Comparison of ENCODE assay signal across 1 cellular context in the genomic region with DNA sequence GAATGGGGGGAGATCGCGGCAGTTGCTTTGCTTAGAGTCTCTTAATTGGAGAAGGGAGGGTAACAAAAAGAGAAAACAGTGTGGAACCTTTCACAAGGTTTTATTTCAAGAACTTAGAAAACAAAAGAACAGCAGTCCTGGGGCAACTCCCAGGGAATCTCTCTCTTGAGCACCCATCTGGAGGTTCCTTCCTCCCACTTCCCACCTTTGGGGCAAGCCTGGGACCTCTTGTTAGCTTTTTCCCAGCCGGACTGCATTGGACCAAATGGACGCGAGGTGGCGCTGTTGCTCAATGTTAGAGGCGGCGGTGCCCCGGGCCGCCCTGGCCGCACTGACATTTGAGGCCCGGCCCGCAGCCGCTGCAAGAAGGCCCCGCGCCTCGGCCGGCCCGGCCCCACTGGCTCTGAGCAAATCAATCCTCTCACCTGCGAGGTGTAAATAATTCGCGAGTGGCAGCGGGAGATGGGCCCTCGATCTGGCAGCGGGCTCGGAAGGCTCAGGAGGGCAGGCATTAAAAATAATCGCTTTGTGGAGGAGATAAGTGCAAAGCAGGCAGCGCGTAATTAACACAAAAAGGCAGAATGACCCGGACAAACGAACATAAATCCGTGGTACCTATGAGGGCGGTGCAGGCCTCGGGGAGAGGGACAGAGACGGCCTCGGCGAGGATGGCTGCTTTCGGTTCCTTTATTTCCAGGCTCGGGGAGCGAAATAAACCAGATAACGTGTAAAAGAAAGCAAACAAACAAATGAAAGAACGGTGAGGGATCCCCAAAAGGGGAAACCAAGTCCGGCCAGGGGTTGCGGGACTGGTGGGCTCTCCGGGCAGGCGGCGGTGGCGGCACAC.
TF ChIP-seq lines count a peak whose summit lies in the region.

No MANE protein-coding gene starts in this region.

TF ChIP-seq in HepG2, 621 proteins besides CTCF, POLR2A, EP300 and RAD21 (continued from another document and continues in another):
- TF ChIP-seq GZF1 (CRISPR knock-in tag; IDR thresholded peaks at IDR 0.05) (0 out of 2 replicates have a peak, but pooled peaks have one; percentile 48), PCBP2 (optimal IDR thresholded peaks at IDR 0.05; ENCODE audit: low read depth, low read length, poor library complexity, severe bottlenecking) (no peak), ZFX (CRISPR knock-in tag; IDR thresholded peaks at IDR 0.05; ENCODE audit: low read depth) (peak; percentile 43; the same call in 1 of the 2 replicates), REPIN1 (CRISPR knock-in tag; IDR thresholded peaks at IDR 0.05; ENCODE audit: borderline replicate concordance, low read depth) (0 out of 2 replicates have a peak, but pooled peaks have one; percentile 30), RBM39 (IDR thresholded peaks at IDR 0.05; ENCODE audit: low read depth, low read length, poor library complexity, severe bottlenecking) (peak; percentile 50), ZNF230 (CRISPR knock-in tag; IDR thresholded peaks at IDR 0.05) (0 out of 2 replicates have a peak, but pooled peaks have one; percentile 30), PHF21A (CRISPR knock-in tag; IDR thresholded peaks at IDR 0.05) (peak; percentile 26; the same call in 1 of the 2 replicates), MYC (CRISPR knock-in tag; IDR thresholded peaks at IDR 0.05; ENCODE audit: borderline replicate concordance) (peak; percentile 14; the same call in 1 of the 2 replicates), HOXA5 (CRISPR knock-in tag; IDR thresholded peaks at IDR 0.05) (0 out of 2 replicates have a peak, but pooled peaks have one; percentile 39), ISL2 (CRISPR knock-in tag; IDR thresholded peaks at IDR 0.05) (0 out of 2 replicates have a peak, but pooled peaks have one; percentile 23), MTA1 (CRISPR knock-in tag; IDR thresholded peaks at IDR 0.05; ENCODE audit: borderline replicate concordance) (no peak), NFATC3 (CRISPR knock-in tag; IDR thresholded peaks at IDR 0.05) (no peak), SMC3 (IDR thresholded peaks at IDR 0.05; ENCODE audit: low read length) (peak; percentile 78), ELF3 (CRISPR knock-in tag; IDR thresholded peaks at IDR 0.05) (peak; percentile 27; the same call in 1 of the 2 replicates), SETDB1 (CRISPR knock-in tag; IDR thresholded peaks at IDR 0.05; ENCODE audit: borderline replicate concordance) (no peak), ZNF121 (CRISPR knock-in tag; IDR thresholded peaks at IDR 0.05) (0 out of 2 replicates have a peak, but pooled peaks have one; percentile 19), SKI (IDR thresholded peaks at IDR 0.05; ENCODE audit: partially characterized antibody) (peak; percentile 12), AKAP8 (CRISPR knock-in tag; IDR thresholded peaks at IDR 0.05) (no peak)
- TF ChIP-seq, protein P1, sequence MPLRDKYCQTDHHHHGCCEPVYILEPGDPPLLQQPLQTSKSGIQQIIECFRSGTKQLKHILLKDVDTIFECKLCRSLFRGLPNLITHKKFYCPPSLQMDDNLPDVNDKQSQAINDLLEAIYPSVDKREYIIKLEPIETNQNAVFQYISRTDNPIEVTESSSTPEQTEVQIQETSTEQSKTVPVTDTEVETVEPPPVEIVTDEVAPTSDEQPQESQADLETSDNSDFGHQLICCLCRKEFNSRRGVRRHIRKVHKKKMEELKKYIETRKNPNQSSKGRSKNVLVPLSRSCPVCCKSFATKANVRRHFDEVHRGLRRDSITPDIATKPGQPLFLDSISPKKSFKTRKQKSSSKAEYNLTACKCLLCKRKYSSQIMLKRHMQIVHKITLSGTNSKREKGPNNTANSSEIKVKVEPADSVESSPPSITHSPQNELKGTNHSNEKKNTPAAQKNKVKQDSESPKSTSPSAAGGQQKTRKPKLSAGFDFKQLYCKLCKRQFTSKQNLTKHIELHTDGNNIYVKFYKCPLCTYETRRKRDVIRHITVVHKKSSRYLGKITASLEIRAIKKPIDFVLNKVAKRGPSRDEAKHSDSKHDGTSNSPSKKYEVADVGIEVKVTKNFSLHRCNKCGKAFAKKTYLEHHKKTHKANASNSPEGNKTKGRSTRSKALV (CRISPR knock-in tag; IDR thresholded peaks at IDR 0.05), result peak; percentile 76
- TF ChIP-seq, protein P2, sequence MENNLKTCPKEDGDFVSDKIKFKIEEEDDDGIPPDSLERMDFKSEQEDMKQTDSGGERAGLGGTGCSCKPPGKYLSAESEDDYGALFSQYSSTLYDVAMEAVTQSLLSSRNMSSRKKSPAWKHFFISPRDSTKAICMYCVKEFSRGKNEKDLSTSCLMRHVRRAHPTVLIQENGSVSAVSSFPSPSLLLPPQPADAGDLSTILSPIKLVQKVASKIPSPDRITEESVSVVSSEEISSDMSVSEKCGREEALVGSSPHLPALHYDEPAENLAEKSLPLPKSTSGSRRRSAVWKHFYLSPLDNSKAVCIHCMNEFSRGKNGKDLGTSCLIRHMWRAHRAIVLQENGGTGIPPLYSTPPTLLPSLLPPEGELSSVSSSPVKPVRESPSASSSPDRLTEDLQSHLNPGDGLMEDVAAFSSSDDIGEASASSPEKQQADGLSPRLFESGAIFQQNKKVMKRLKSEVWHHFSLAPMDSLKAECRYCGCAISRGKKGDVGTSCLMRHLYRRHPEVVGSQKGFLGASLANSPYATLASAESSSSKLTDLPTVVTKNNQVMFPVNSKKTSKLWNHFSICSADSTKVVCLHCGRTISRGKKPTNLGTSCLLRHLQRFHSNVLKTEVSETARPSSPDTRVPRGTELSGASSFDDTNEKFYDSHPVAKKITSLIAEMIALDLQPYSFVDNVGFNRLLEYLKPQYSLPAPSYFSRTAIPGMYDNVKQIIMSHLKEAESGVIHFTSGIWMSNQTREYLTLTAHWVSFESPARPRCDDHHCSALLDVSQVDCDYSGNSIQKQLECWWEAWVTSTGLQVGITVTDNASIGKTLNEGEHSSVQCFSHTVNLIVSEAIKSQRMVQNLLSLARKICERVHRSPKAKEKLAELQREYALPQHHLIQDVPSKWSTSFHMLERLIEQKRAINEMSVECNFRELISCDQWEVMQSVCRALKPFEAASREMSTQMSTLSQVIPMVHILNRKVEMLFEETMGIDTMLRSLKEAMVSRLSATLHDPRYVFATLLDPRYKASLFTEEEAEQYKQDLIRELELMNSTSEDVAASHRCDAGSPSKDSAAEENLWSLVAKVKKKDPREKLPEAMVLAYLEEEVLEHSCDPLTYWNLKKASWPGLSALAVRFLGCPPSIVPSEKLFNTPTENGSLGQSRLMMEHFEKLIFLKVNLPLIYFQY (CRISPR knock-in tag; IDR thresholded peaks at IDR 0.05; ENCODE audit: borderline replicate concordance), result peak; percentile 83
- TF ChIP-seq, protein P3, sequence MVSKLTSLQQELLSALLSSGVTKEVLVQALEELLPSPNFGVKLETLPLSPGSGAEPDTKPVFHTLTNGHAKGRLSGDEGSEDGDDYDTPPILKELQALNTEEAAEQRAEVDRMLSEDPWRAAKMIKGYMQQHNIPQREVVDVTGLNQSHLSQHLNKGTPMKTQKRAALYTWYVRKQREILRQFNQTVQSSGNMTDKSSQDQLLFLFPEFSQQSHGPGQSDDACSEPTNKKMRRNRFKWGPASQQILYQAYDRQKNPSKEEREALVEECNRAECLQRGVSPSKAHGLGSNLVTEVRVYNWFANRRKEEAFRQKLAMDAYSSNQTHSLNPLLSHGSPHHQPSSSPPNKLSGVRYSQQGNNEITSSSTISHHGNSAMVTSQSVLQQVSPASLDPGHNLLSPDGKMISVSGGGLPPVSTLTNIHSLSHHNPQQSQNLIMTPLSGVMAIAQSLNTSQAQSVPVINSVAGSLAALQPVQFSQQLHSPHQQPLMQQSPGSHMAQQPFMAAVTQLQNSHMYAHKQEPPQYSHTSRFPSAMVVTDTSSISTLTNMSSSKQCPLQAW (CRISPR knock-in tag; IDR thresholded peaks at IDR 0.05), result peak; percentile 48; the same call in 1 of the 2 replicates
- TF ChIP-seq, protein P4, sequence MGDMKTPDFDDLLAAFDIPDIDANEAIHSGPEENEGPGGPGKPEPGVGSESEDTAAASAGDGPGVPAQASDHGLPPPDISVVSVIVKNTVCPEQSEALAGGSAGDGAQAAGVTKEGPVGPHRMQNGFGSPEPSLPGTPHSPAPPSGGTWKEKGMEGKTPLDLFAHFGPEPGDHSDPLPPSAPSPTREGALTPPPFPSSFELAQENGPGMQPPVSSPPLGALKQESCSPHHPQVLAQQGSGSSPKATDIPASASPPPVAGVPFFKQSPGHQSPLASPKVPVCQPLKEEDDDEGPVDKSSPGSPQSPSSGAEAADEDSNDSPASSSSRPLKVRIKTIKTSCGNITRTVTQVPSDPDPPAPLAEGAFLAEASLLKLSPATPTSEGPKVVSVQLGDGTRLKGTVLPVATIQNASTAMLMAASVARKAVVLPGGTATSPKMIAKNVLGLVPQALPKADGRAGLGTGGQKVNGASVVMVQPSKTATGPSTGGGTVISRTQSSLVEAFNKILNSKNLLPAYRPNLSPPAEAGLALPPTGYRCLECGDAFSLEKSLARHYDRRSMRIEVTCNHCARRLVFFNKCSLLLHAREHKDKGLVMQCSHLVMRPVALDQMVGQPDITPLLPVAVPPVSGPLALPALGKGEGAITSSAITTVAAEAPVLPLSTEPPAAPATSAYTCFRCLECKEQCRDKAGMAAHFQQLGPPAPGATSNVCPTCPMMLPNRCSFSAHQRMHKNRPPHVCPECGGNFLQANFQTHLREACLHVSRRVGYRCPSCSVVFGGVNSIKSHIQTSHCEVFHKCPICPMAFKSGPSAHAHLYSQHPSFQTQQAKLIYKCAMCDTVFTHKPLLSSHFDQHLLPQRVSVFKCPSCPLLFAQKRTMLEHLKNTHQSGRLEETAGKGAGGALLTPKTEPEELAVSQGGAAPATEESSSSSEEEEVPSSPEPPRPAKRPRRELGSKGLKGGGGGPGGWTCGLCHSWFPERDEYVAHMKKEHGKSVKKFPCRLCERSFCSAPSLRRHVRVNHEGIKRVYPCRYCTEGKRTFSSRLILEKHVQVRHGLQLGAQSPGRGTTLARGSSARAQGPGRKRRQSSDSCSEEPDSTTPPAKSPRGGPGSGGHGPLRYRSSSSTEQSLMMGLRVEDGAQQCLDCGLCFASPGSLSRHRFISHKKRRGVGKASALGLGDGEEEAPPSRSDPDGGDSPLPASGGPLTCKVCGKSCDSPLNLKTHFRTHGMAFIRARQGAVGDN (CRISPR knock-in tag; IDR thresholded peaks at IDR 0.05), result peak; percentile 44
- TF ChIP-seq, protein P5, sequence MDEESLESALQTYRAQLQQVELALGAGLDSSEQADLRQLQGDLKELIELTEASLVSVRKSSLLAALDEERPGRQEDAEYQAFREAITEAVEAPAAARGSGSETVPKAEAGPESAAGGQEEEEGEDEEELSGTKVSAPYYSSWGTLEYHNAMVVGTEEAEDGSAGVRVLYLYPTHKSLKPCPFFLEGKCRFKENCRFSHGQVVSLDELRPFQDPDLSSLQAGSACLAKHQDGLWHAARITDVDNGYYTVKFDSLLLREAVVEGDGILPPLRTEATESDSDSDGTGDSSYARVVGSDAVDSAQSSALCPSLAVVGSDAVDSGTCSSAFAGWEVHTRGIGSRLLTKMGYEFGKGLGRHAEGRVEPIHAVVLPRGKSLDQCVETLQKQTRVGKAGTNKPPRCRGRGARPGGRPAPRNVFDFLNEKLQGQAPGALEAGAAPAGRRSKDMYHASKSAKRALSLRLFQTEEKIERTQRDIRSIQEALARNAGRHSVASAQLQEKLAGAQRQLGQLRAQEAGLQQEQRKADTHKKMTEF (CRISPR knock-in tag; IDR thresholded peaks at IDR 0.05), result peak; percentile 45; the same call in 1 of the 2 replicates
- TF ChIP-seq, protein P6, sequence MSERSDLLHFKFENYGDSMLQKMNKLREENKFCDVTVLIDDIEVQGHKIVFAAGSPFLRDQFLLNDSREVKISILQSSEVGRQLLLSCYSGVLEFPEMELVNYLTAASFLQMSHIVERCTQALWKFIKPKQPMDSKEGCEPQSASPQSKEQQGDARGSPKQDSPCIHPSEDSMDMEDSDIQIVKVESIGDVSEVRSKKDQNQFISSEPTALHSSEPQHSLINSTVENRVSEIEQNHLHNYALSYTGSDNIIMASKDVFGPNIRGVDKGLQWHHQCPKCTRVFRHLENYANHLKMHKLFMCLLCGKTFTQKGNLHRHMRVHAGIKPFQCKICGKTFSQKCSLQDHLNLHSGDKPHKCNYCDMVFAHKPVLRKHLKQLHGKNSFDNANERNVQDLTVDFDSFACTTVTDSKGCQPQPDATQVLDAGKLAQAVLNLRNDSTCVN (CRISPR knock-in tag; IDR thresholded peaks at IDR 0.05; ENCODE audit: borderline replicate concordance), result peak; percentile 31; the same call in 1 of the 2 replicates
- TF ChIP-seq, protein P7, sequence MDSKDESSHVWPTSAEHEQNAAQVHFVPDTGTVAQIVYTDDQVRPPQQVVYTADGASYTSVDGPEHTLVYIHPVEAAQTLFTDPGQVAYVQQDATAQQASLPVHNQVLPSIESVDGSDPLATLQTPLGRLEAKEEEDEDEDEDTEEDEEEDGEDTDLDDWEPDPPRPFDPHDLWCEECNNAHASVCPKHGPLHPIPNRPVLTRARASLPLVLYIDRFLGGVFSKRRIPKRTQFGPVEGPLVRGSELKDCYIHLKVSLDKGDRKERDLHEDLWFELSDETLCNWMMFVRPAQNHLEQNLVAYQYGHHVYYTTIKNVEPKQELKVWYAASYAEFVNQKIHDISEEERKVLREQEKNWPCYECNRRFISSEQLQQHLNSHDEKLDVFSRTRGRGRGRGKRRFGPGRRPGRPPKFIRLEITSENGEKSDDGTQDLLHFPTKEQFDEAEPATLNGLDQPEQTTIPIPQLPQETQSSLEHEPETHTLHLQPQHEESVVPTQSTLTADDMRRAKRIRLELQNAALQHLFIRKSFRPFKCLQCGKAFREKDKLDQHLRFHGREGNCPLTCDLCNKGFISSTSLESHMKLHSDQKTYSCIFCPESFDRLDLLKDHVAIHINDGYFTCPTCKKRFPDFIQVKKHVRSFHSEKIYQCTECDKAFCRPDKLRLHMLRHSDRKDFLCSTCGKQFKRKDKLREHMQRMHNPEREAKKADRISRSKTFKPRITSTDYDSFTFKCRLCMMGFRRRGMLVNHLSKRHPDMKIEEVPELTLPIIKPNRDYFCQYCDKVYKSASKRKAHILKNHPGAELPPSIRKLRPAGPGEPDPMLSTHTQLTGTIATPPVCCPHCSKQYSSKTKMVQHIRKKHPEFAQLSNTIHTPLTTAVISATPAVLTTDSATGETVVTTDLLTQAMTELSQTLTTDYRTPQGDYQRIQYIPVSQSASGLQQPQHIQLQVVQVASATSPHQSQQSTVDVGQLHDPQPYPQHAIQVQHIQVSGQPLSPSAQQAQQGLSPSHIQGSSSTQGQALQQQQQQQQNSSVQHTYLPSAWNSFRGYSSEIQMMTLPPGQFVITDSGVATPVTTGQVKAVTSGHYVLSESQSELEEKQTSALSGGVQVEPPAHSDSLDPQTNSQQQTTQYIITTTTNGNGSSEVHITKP (CRISPR knock-in tag; IDR thresholded peaks at IDR 0.05; ENCODE audit: low read depth), result 0 out of 2 replicates have a peak, but pooled peaks have one; percentile 32
- TF ChIP-seq, protein P8, sequence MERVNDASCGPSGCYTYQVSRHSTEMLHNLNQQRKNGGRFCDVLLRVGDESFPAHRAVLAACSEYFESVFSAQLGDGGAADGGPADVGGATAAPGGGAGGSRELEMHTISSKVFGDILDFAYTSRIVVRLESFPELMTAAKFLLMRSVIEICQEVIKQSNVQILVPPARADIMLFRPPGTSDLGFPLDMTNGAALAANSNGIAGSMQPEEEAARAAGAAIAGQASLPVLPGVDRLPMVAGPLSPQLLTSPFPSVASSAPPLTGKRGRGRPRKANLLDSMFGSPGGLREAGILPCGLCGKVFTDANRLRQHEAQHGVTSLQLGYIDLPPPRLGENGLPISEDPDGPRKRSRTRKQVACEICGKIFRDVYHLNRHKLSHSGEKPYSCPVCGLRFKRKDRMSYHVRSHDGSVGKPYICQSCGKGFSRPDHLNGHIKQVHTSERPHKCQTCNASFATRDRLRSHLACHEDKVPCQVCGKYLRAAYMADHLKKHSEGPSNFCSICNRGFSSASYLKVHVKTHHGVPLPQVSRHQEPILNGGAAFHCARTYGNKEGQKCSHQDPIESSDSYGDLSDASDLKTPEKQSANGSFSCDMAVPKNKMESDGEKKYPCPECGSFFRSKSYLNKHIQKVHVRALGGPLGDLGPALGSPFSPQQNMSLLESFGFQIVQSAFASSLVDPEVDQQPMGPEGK (CRISPR knock-in tag; IDR thresholded peaks at IDR 0.05), result 0 out of 2 replicates have a peak, but pooled peaks have one; percentile 17
